Comparison of ENCODE assay signal across 9 cellular contexts in the genomic region with DNA sequence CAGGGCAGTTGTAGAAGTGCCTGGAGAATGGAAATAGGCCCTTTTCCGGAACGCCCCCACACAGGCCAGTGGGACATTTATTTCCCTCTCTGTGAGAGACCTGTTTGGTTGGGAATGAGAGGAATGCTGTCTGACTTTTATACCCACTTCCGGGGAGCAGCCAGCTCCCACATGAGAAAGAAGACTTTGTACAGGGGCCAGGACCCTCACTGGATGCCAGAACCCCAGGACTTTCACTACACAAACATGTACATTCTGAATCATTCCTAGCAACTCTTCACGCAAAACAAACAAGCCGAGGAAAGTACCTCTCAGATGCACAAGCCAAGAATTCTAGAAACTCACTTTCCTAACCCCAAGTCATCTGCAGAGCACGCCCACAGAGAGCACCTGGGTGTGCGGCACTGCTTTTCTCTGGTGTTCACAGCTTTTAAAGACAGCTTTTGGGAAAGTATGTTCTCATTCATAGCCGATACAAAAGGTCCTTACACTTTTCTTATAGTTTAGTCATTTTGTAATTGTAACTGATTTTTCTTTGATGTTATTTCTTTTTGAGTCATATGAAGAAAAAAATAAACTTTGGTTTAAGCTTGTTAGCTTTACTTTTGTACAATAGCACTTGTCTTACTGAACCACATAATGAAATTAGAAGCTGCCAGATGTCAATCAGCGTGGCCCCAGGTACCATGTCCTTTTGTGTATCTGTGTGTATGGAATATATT.
DNase-seq lines count a peak whose midpoint lies in the region; ATAC-seq and TF ChIP-seq lines count a peak whose summit lies in the region.
"Had no signal": no experiment of that assay in that cellular context is flagged by ENCODE, and none has a peak within 500 bp of the region (broad histone marks: within the 10 kb centered on the region; RNA-seq: fewer than 3 reads in every experiment).

No MANE protein-coding gene starts in this region.

- H3K36me3 Mint-ChIP-seq in activated T-helper 2 cell treated with anti-CD3 and anti-CD28 coated beads, Interferon-gamma antibody, Interleukin-2, Interleukin-4, amounts not matched to agents 10 μg/mL and 5 μg/mL and 100 μg/mL, durations not matched to agents 14 hours and 24 hours and 36 hours (ENCODE audit: low read depth), result peaks cover 31% of the 10 kb centered on the region
- no peaks in the 10 kb centered on the region for H3K36me3 Mint-ChIP-seq in osteocyte (ENCODE audit: unreplicated experiment)

- peak overlapping the region; percentile 31 for H3K4me3 Mint-ChIP-seq in activated T-helper 2 cell treated with anti-CD3 and anti-CD28 coated beads, Interferon-gamma antibody, Interleukin-2, Interleukin-4, amounts not matched to agents 10 μg/mL and 5 μg/mL and 100 μg/mL, durations not matched to agents 14 hours and 24 hours and 36 hours (ENCODE audit: low read depth)
- H3K4me3 Mint-ChIP-seq in osteocyte (ENCODE audit: unreplicated experiment), result no peak overlapping the region

- peaks cover 20% of the 10 kb centered on the region for H3K9me3 Mint-ChIP-seq in activated T-helper 2 cell treated with anti-CD3 and anti-CD28 coated beads, Interferon-gamma antibody, Interleukin-2, Interleukin-4, amounts not matched to agents 10 μg/mL and 5 μg/mL and 100 μg/mL, durations not matched to agents 14 hours and 24 hours and 36 hours
- H3K9me3 Mint-ChIP-seq in osteocyte (ENCODE audit: unreplicated experiment), result no peaks in the 10 kb centered on the region

- ATAC-seq in GM18858 (IDR thresholded peaks at IDR 0.05; ENCODE audit: unreplicated experiment) (peak; percentile 90), HG02973 (IDR thresholded peaks at IDR 0.05; ENCODE audit: unreplicated experiment) (peak; percentile 94)
- ATAC-seq: HCT116 had no signal

- peak overlapping the region; percentile 94 for H3K27ac Mint-ChIP-seq in activated T-helper 2 cell treated with anti-CD3 and anti-CD28 coated beads, Interferon-gamma antibody, Interleukin-2, Interleukin-4, amounts not matched to agents 10 μg/mL and 5 μg/mL and 100 μg/mL, durations not matched to agents 14 hours and 24 hours and 36 hours
- no peak overlapping the region for H3K27ac Mint-ChIP-seq in osteocyte (ENCODE audit: unreplicated experiment)

- H3K4me1 Mint-ChIP-seq in activated T-helper 2 cell treated with anti-CD3 and anti-CD28 coated beads, Interferon-gamma antibody, Interleukin-2, Interleukin-4, amounts not matched to agents 10 μg/mL and 5 μg/mL and 100 μg/mL, durations not matched to agents 14 hours and 24 hours and 36 hours (ENCODE audit: low read depth), result peaks cover 43% of the 10 kb centered on the region
- peaks cover 7% of the 10 kb centered on the region for H3K4me1 Mint-ChIP-seq in osteocyte (ENCODE audit: unreplicated experiment)

- intact Hi-C loops in activated T-helper 2 cell treated with anti-CD3 and anti-CD28 coated beads, Interferon-gamma antibody, Interleukin-2, Interleukin-4, amounts not matched to agents 10 μg/mL and 5 μg/mL and 100 μg/mL, durations not matched to agents 14 hours and 24 hours and 36 hours (cut with micrococcal nuclease), result loop anchor here (1.0 to 10.0 kb wide), 19 partner anchors 23 to 857 kb away; partner anchors contain the start of gene ID2

- no peak for TF ChIP-seq CTCF in osteocyte (IDR thresholded peaks at IDR 0.05)

- H3K27me3 Mint-ChIP-seq in activated T-helper 2 cell treated with anti-CD3 and anti-CD28 coated beads, Interferon-gamma antibody, Interleukin-2, Interleukin-4, amounts not matched to agents 10 μg/mL and 5 μg/mL and 100 μg/mL, durations not matched to agents 14 hours and 24 hours and 36 hours (ENCODE audit: low read depth), result no peaks in the 10 kb centered on the region
- no peaks in the 10 kb centered on the region for H3K27me3 Mint-ChIP-seq in osteocyte (ENCODE audit: unreplicated experiment)

- peak; percentile 46 for DNase-seq in activated T-helper 2 cell treated with anti-CD3 and anti-CD28 coated beads, Interferon-gamma antibody, Interleukin-2, Interleukin-4, amounts not matched to agents 10 μg/mL and 5 μg/mL and 100 μg/mL, durations not matched to agents 14 hours and 24 hours and 36 hours (ENCODE audit: low spot score)
- DNase-seq in renal cortical epithelial cell (ENCODE audit: low read depth), result peak; percentile 96
- no peak for DNase-seq in NCI-H1930 (lab: John Stamatoyannopoulos, UW)
- DNase-seq in NCI-H187 (lab: John Stamatoyannopoulos, UW), result no peak
- no peak for DNase-seq in NCI-H82 (lab: John Stamatoyannopoulos, UW)
- DNase-seq in osteocyte (ENCODE audit: extremely low spot score, unreplicated experiment), result no peak

Comparison
In these comparisons a context has a peak if more than half of its experiments do, and no peak if none do; other contexts are left out.
1. DNase-seq: peak in activated T-helper 2 cell treated with anti-CD3 and anti-CD28 coated beads, Interferon-gamma antibody, Interleukin-2, Interleukin-4, amounts not matched to agents 10 μg/mL and 5 μg/mL and 100 μg/mL, durations not matched to agents 14 hours and 24 hours and 36 hours (single experiment) and renal cortical epithelial cell (single experiment); none in NCI-H1930 (0 of 2), NCI-H187 (0 of 2), NCI-H82 (single experiment) and osteocyte (single experiment).